1 cellular context compared by ENCODE assay signal in genomic region chr2:177212895-177213856, GRCh38.
TF ChIP-seq lines count a peak whose summit lies in the region.

No MANE protein-coding gene starts in this region.

TF ChIP-seq in HEK293, 187 proteins besides CTCF, POLR2A, EP300 and RAD21 (continued from another document and continues in another):
- TF ChIP-seq GLI2 (tag by site-specific recombination; IDR thresholded peaks at IDR 0.05; ENCODE audit: borderline replicate concordance, low read depth): no peak
- TF ChIP-seq ZNF24 (tag by site-specific recombination; IDR thresholded peaks at IDR 0.05): no peak
- no peak for TF ChIP-seq GLI4 (tag by site-specific recombination; IDR thresholded peaks at IDR 0.05)
- TF ChIP-seq TRIM28 (IDR thresholded peaks at IDR 0.05; ENCODE audit: borderline replicate concordance, low read length): no peak
- no peak for TF ChIP-seq ZNF621 (tag by site-specific recombination; IDR thresholded peaks at IDR 0.05)
- TF ChIP-seq ZNF571 (tag by site-specific recombination; IDR thresholded peaks at IDR 0.05): no peak
- no peak for TF ChIP-seq ZNF501 (tag by site-specific recombination; IDR thresholded peaks at IDR 0.05)
- TF ChIP-seq, protein P1, sequence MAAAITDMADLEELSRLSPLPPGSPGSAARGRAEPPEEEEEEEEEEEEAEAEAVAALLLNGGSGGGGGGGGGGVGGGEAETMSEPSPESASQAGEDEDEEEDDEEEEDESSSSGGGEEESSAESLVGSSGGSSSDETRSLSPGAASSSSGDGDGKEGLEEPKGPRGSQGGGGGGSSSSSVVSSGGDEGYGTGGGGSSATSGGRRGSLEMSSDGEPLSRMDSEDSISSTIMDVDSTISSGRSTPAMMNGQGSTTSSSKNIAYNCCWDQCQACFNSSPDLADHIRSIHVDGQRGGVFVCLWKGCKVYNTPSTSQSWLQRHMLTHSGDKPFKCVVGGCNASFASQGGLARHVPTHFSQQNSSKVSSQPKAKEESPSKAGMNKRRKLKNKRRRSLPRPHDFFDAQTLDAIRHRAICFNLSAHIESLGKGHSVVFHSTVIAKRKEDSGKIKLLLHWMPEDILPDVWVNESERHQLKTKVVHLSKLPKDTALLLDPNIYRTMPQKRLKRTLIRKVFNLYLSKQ (tag by site-specific recombination; IDR thresholded peaks at IDR 0.05; ENCODE audit: borderline replicate concordance): no peak
- peak; percentile 92 for TF ChIP-seq YY1 (tag by site-specific recombination; IDR thresholded peaks at IDR 0.05)
- no peak for TF ChIP-seq PRDM1 (tag by site-specific recombination; IDR thresholded peaks at IDR 0.05)
- TF ChIP-seq FEZF1 (tag by site-specific recombination; IDR thresholded peaks at IDR 0.05): 0 out of 2 replicates have a peak, but pooled peaks have one; percentile 36
- no peak for TF ChIP-seq RBAK (tag by site-specific recombination; IDR thresholded peaks at IDR 0.05)
- no peak for TF ChIP-seq ZNF510 (tag by site-specific recombination; IDR thresholded peaks at IDR 0.05; ENCODE audit: insufficient replicate concordance)
- TF ChIP-seq, protein P2, sequence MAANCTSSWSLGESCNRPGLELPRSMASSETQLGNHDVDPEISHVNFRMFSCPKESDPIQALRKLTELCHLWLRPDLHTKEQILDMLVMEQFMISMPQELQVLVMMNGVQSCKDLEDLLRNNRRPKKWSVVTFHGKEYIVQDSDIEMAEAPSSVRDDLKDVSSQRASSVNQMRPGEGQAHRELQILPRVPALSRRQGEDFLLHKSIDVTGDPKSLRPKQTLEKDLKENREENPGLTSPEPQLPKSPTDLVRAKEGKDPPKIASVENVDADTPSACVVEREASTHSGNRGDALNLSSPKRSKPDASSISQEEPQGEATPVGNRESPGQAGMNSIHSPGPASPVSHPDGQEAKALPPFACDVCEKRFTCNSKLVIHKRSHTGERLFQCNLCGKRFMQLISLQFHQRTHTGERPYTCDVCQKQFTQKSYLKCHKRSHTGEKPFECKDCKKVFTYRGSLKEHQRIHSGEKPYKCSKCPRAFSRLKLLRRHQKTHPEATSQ (tag by site-specific recombination; IDR thresholded peaks at IDR 0.05): no peak
- no peak; the same call in 1 of the 2 replicates for TF ChIP-seq ZNF596 (tag by site-specific recombination; IDR thresholded peaks at IDR 0.05)
- no peak for TF ChIP-seq ZNF843 (tag by site-specific recombination; IDR thresholded peaks at IDR 0.05)
- no peak for TF ChIP-seq REST (tag by site-specific recombination; IDR thresholded peaks at IDR 0.05)
- peak; percentile 69 for TF ChIP-seq PATZ1 (tag by site-specific recombination; IDR thresholded peaks at IDR 0.05)
- TF ChIP-seq ZNF146 (tag by site-specific recombination; IDR thresholded peaks at IDR 0.05): 0 out of 2 replicates have a peak, but pooled peaks have one; percentile 15
- TF ChIP-seq, protein P3, sequence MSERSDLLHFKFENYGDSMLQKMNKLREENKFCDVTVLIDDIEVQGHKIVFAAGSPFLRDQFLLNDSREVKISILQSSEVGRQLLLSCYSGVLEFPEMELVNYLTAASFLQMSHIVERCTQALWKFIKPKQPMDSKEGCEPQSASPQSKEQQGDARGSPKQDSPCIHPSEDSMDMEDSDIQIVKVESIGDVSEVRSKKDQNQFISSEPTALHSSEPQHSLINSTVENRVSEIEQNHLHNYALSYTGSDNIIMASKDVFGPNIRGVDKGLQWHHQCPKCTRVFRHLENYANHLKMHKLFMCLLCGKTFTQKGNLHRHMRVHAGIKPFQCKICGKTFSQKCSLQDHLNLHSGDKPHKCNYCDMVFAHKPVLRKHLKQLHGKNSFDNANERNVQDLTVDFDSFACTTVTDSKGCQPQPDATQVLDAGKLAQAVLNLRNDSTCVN (tag by site-specific recombination; optimal IDR thresholded peaks at IDR 0.05): peak; percentile 67
- no peak for TF ChIP-seq INSM2 (tag by site-specific recombination; IDR thresholded peaks at IDR 0.05)
- no peak for TF ChIP-seq ZNF214 (tag by site-specific recombination; IDR thresholded peaks at IDR 0.05; ENCODE audit: borderline replicate concordance)
- no peak; the same call in 1 of the 2 replicates for TF ChIP-seq KLF17 (tag by site-specific recombination; IDR thresholded peaks at IDR 0.05)
- TF ChIP-seq ZBTB11 (tag by site-specific recombination; conservative IDR thresholded peaks at IDR 0.05; ENCODE audit: low read depth): peak; percentile 57
- TF ChIP-seq, protein P4, sequence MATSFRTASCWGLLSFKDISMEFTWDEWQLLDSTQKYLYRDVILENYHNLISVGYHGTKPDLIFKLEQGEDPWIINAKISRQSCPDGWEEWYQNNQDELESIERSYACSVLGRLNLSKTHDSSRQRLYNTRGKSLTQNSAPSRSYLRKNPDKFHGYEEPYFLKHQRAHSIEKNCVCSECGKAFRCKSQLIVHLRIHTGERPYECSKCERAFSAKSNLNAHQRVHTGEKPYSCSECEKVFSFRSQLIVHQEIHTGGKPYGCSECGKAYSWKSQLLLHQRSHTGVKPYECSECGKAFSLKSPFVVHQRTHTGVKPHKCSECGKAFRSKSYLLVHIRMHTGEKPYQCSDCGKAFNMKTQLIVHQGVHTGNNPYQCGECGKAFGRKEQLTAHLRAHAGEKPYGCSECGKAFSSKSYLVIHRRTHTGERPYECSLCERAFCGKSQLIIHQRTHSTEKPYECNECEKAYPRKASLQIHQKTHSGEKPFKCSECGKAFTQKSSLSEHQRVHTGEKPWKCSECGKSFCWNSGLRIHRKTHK (tag by site-specific recombination; IDR thresholded peaks at IDR 0.05): no peak
- no peak for TF ChIP-seq ZNF223 (tag by site-specific recombination; IDR thresholded peaks at IDR 0.05)
- no peak for TF ChIP-seq ZNF530 (tag by site-specific recombination; IDR thresholded peaks at IDR 0.05; ENCODE audit: low read depth)
- TF ChIP-seq PRDM2 (tag by site-specific recombination; IDR thresholded peaks at IDR 0.05; ENCODE audit: borderline replicate concordance): no peak
- no peak for TF ChIP-seq ZNF624 (tag by site-specific recombination; IDR thresholded peaks at IDR 0.05)
- TF ChIP-seq KLF1 (tag by site-specific recombination; IDR thresholded peaks at IDR 0.05): no peak
- TF ChIP-seq ZNF138 (tag by site-specific recombination; IDR thresholded peaks at IDR 0.05; ENCODE audit: borderline replicate concordance): no peak
